In the genomic region with DNA sequence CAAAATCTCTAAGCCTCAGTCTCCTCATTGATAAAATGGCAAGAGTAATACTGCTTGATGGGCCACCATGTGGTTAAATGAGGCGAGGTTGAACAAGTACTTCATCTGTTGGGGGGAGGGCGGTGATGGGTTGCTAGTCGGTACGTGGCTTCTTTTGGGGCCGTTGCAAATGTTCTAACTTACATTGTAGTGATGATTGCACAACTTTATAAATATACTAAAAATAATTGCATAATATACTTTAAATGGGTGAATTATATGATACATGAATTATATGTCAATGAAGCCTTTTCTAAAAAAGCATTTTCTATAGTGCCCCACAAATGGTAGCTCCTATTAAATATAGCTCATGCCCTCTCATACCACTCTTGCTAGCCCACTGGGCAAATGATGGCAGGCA, we compare ENCODE assay signal across 9 cellular contexts. TPM values are rescaled to one million over a fixed set of nuclear protein-coding genes. Genes with fewer than 3 reads are reported as not detected.
"Had no signal": no experiment of that assay in that cellular context is flagged by ENCODE, and none has a peak within 500 bp of the region (broad histone marks: within the 10 kb centered on the region; RNA-seq: fewer than 3 reads in every experiment).

No MANE protein-coding gene starts in this region.

- H3K27ac ChIP-seq: HL-60 had no signal

- H3K4me3 ChIP-seq: GM23338 had no signal

- ATAC-seq: GM23338, HepG2 had no signal

- H3K9me3 Mint-ChIP-seq: GM23338, H9 had no signal

- FAIRE-seq: H1, H54, HepG2 had no signal

- H3K4me3 Mint-ChIP-seq: GM23338, H9 had no signal

- H3K4me2 ChIP-seq: GM23338 had no signal

- H2AFZ ChIP-seq: GM23338 had no signal

- DNase-seq: H9, HCEC 1CT, KBM-7 had no signal

- H3K27ac Mint-ChIP-seq: GM23338, H9 had no signal

RNA-seq across cellular contexts. Expression of a gene that starts 6.5 kb away (rescaled TPM):
- total RNA-seq: GM23338, H1, H9, HepG2, HT1080 had no signal
- polyA plus RNA-seq: GM23338, H1, HepG2 had no signal

RNA-seq across cellular contexts. Expression of a gene that starts 18.6 kb away (rescaled TPM):
- total RNA-seq: GM23338, H1, H9, HepG2, HT1080 had no signal
- polyA plus RNA-seq: GM23338, H1, HepG2 had no signal

RNA-seq across cellular contexts. Expression of a gene that starts 50.8 kb away (rescaled TPM):
- total RNA-seq: GM23338, HepG2, HT1080 had no signal
- polyA plus RNA-seq: HepG2 had no signal
